In genomic region chr5:157867736-157868135, GRCh38 we compare ENCODE assay signal across 25 cellular contexts.
"Had no signal": no experiment of that assay in that cellular context is flagged by ENCODE, and none has a peak within 500 bp of the region (broad histone marks: within the 10 kb centered on the region; RNA-seq: fewer than 3 reads in every experiment).

No MANE protein-coding gene starts in this region.

- H3K27ac ChIP-seq: dorsolateral prefrontal cortex, heart right ventricle, lower lobe of right lung, parathyroid adenoma, right lobe of liver, skin epidermis, tibial artery, WERI-Rb-1 had no signal

- DNase-seq: activated CD4-positive, alpha-beta T cell treated with anti-CD3 and anti-CD28 coated beads for 1 hour; activated CD4-positive, alpha-beta T cell treated with anti-CD3 and anti-CD28 coated beads, Interleukin-2, amount 50 U/mL, for 1 hour; activated CD8-positive, alpha-beta T cell treated with anti-CD3 and anti-CD28 coated beads, Interleukin-2, amount 10 ng/mL, durations not matched to agents 7 days and 5 days; activated gamma-delta T cell treated with Interleukin-2 at 50 U/mL for 16 hours; activated T-cell treated with anti-CD3 and anti-CD28 coated beads, Interleukin-2, amount 50 U/mL, for 1 hour; aorta; caudate nucleus; dorsolateral prefrontal cortex; endodermal cell; heart right ventricle; kidney; lower lobe of right lung; mesendoderm; mucosa of descending colon; nephron progenitor cell; nucleus accumbens; right lobe of liver; stimulated activated CD4-positive, alpha-beta T cell treated with anti-CD3 and anti-CD28 coated beads, Interleukin-1b, Interleukin-23, amount 100 ng/mL, for 48 hours; substantia nigra; T-helper 17 cell; tibial artery; WERI-Rb-1 had no signal

- H3K9me3 ChIP-seq: heart right ventricle, lower lobe of right lung, mucosa of descending colon, right lobe of liver, tibial artery had no signal

- H3K36me3 ChIP-seq: heart right ventricle, lower lobe of right lung, right lobe of liver, tibial artery, WERI-Rb-1 had no signal

- ATAC-seq: activated CD8-positive, alpha-beta T cell treated with anti-CD3 and anti-CD28 coated beads, Interleukin-2, amount 10 ng/mL, durations not matched to agents 7 days and 5 days; activated naive CD4-positive, alpha-beta T cell treated with anti-CD3 and anti-CD28 coated beads, Interleukin-2, amount 50 U/mL, for 72 hours; heart right ventricle; lower lobe of right lung; mucosa of descending colon; T-helper 17 cell had no signal
